Comparison of ENCODE assay signal across 22 cellular contexts in the genomic region with DNA sequence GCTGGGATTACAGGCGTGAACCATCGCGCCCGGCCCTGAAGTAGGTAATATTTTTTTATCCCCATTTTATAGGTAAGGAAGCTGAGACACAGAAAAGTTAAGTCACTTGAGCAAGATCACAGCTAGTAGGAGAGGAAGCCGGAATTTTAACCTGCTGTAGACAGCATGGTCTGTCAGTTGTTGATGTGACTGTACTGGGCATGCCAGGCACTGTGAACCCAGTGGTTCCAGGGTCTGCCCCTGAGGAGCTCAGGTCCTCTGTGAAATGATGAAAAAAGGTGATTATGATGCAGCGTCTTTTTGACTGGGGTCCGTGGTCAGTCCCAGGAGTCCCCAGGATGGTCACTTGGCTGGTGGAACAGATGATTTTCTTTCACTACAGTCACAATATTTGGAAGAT. TPM values are rescaled to one million over a fixed set of nuclear protein-coding genes. Genes with fewer than 3 reads are reported as not detected.
A peak's percentile ranks its signal among the peaks of the same experiment; 100 is the strongest.
DNase-seq lines count a peak whose midpoint lies in the region; ATAC-seq and TF ChIP-seq lines count a peak whose summit lies in the region.
"Had no signal": no experiment of that assay in that cellular context is flagged by ENCODE, and none has a peak within 500 bp of the region (broad histone marks: within the 10 kb centered on the region; RNA-seq: fewer than 3 reads in every experiment).

No MANE protein-coding gene starts in this region.

- POLR2A ChIA-PET in activated CD4-positive, alpha-beta T cell treated with anti-CD3 and anti-CD28 coated beads, Interleukin-2, amount 10 ng/mL, durations not matched to agents 7 days and 5 days (lab: Charles Lee), result no interaction called here

- H3K4me3 ChIP-seq in RWPE2 (ENCODE audit: severe bottlenecking) (no peak overlapping the region), hepatocyte (no peak overlapping the region), psoas muscle (no peak overlapping the region)
- H3K4me3 ChIP-seq: GM12878, GM23248, Peyer's patch, SJSA1 had no signal

- H3K27ac ChIP-seq in RWPE2 (ENCODE audit: poor library complexity, severe bottlenecking) (peak overlapping the region; percentile 20), hepatocyte (peak overlapping the region; percentile 94), psoas muscle (no peak overlapping the region)
- H3K27ac ChIP-seq: GM23248, KMS-11, SJSA1 had no signal

- no peaks in the 10 kb centered on the region for H3K27me3 ChIP-seq in RWPE2 (ENCODE audit: insufficient read depth, poor library complexity, severe bottlenecking)
- no peaks in the 10 kb centered on the region for H3K27me3 ChIP-seq in hepatocyte
- no peaks in the 10 kb centered on the region for H3K27me3 ChIP-seq in psoas muscle (ENCODE audit: insufficient read depth in 3 of 3, low read length in 2 of 3)
- H3K27me3 ChIP-seq: Peyer's patch, SJSA1 had no signal

- H3K4me2 ChIP-seq in hepatocyte, result peak overlapping the region; percentile 34
- H3K4me2 ChIP-seq: KMS-11 had no signal

- peaks cover 14% of the 10 kb centered on the region for H3K4me1 ChIP-seq in RWPE2 (ENCODE audit: insufficient read depth, poor library complexity, severe bottlenecking)
- H3K4me1 ChIP-seq in hepatocyte (ENCODE audit: insufficient read depth), result peaks cover 18% of the 10 kb centered on the region
- H3K4me1 ChIP-seq in psoas muscle, result peaks cover 15% of the 10 kb centered on the region

- no peaks in the 10 kb centered on the region for H4K20me1 ChIP-seq in hepatocyte (ENCODE audit: insufficient read depth, poor library complexity, severe bottlenecking)

- H3K9me3 Mint-ChIP-seq in progenitor cell of endocrine pancreas (ENCODE audit: low read depth), result no peaks in the 10 kb centered on the region
- peaks cover 4% of the 10 kb centered on the region for H3K9me3 Mint-ChIP-seq in glutamatergic neuron (ENCODE audit: unreplicated experiment)
- no peaks in the 10 kb centered on the region for H3K9me3 Mint-ChIP-seq in activated CD4-positive, alpha-beta T cell treated with anti-CD3 and anti-CD28 coated beads, Interleukin-2, amount 10 ng/mL, durations not matched to agents 7 days and 5 days
- H3K9me3 Mint-ChIP-seq: CD4-positive, alpha-beta memory T cell had no signal

- H3K9me3 ChIP-seq in RWPE2 (ENCODE audit: severe bottlenecking) (no peaks in the 10 kb centered on the region), hepatocyte (ENCODE audit: low read depth) (no peaks in the 10 kb centered on the region), psoas muscle (no peaks in the 10 kb centered on the region)
- H3K9me3 ChIP-seq: Peyer's patch, SJSA1 had no signal

- H3K27me3 Mint-ChIP-seq in progenitor cell of endocrine pancreas, result peaks cover 14% of the 10 kb centered on the region
- peaks cover 4% of the 10 kb centered on the region for H3K27me3 Mint-ChIP-seq in glutamatergic neuron (ENCODE audit: unreplicated experiment)
- H3K27me3 Mint-ChIP-seq in activated CD4-positive, alpha-beta T cell treated with anti-CD3 and anti-CD28 coated beads, Interleukin-2, amount 10 ng/mL, durations not matched to agents 7 days and 5 days, result no peaks in the 10 kb centered on the region

- CTCF ChIA-PET in activated CD4-positive, alpha-beta T cell treated with anti-CD3 and anti-CD28 coated beads, Interleukin-2, amount 10 ng/mL, durations not matched to agents 7 days and 5 days (lab: Charles Lee), result interaction anchor here (0.6 kb wide), 1 partner anchor 188 kb away, joined by 4 read pairs; no protein-coding TSS in a partner anchor

- ATAC-seq in RWPE2 (ENCODE audit: low read depth), result no peak
- ATAC-seq in GM21717 (IDR thresholded peaks at IDR 0.05; ENCODE audit: unreplicated experiment), result no peak
- no peak for ATAC-seq in psoas muscle
- ATAC-seq: GM12878, HCT116 had no signal

- H3K4me3 Mint-ChIP-seq in progenitor cell of endocrine pancreas (ENCODE audit: low read depth) (no peak overlapping the region), glutamatergic neuron (ENCODE audit: unreplicated experiment) (no peak overlapping the region)
- H3K4me3 Mint-ChIP-seq in activated CD4-positive, alpha-beta T cell treated with anti-CD3 and anti-CD28 coated beads, Interleukin-2, amount 10 ng/mL, durations not matched to agents 7 days and 5 days, result no peak overlapping the region
- H3K4me3 Mint-ChIP-seq: CD4-positive, alpha-beta memory T cell had no signal

- WGBS in hepatocyte (ENCODE audit: low lambda C conversion rate, missing lambda C conversion rate), result 93% methylated on average over 7 of the region's 7 CpGs
- 92 to 93% (median 93%) methylated on average over 7 of the region's 7 CpGs for WGBS in psoas muscle, 3 donors

- H3K4me1 Mint-ChIP-seq in progenitor cell of endocrine pancreas (ENCODE audit: low read depth) (peaks cover 10% of the 10 kb centered on the region), glutamatergic neuron (ENCODE audit: low read depth, unreplicated experiment) (peaks cover 11% of the 10 kb centered on the region)
- peaks cover 5% of the 10 kb centered on the region for H3K4me1 Mint-ChIP-seq in activated CD4-positive, alpha-beta T cell treated with anti-CD3 and anti-CD28 coated beads, Interleukin-2, amount 10 ng/mL, durations not matched to agents 7 days and 5 days

- intact Hi-C loops in psoas muscle (cut with DNase I), result loop anchor here in 1 of 2 donors (5.0 kb wide), 1 partner anchor 158 kb away; no protein-coding TSS in a partner anchor

- H3K27ac Mint-ChIP-seq in progenitor cell of endocrine pancreas (peak overlapping the region; percentile 90), glutamatergic neuron (ENCODE audit: unreplicated experiment) (no peak overlapping the region)
- H3K27ac Mint-ChIP-seq in activated CD4-positive, alpha-beta T cell treated with anti-CD3 and anti-CD28 coated beads, Interleukin-2, amount 10 ng/mL, durations not matched to agents 7 days and 5 days, result no peak overlapping the region
- H3K27ac Mint-ChIP-seq: CD4-positive, alpha-beta memory T cell had no signal

- no peak for TF ChIP-seq CTCF in RWPE2 (IDR thresholded peaks at IDR 0.05; ENCODE audit: poor library complexity, severe bottlenecking)
- no peak for TF ChIP-seq CTCF in hepatocyte (IDR thresholded peaks at IDR 0.05; ENCODE audit: poor library complexity)
- no peak for TF ChIP-seq CTCF in progenitor cell of endocrine pancreas (IDR thresholded peaks at IDR 0.05; ENCODE audit: unreplicated experiment)
- no peak for TF ChIP-seq CTCF in glutamatergic neuron (IDR thresholded peaks at IDR 0.05; ENCODE audit: partially characterized antibody, unreplicated experiment)
- TF ChIP-seq CTCF in psoas muscle (IDR thresholded peaks at IDR 0.05), result no peak

- DNase-seq in RWPE2 (ENCODE audit: low spot score) (no peak), hepatocyte (ENCODE audit: low spot score) (no peak), progenitor cell of endocrine pancreas (ENCODE audit: low spot score, unreplicated experiment) (no peak), glutamatergic neuron (no peak), psoas muscle (no peak)
- no peak for DNase-seq in activated CD4-positive, alpha-beta T cell treated with anti-CD3 and anti-CD28 coated beads, Interleukin-2, amount 10 ng/mL, durations not matched to agents 7 days and 5 days
- DNase-seq: CD4-positive, alpha-beta memory T cell; DND-41; GM23248; NCI-H1092 treated with DMSO at 0.1 percent for 48 hours; NCI-H1436 treated with DMSO at 0.1 percent for 48 hours; NCI-H1930; NCI-H2227 treated with DMSO at 0.1 percent for 48 hours; NCI-H510A treated with DMSO at 0.1 percent for 48 hours; NCI-H748 treated with DMSO at 0.1 percent for 48 hours had no signal

- no peaks in the 10 kb centered on the region for H3K9me2 ChIP-seq in hepatocyte (replicated peaks; ENCODE audit: insufficient read depth)

- no peak overlapping the region for H2AFZ ChIP-seq in hepatocyte
- H2AFZ ChIP-seq: GM23248 had no signal

- no peaks in the 10 kb centered on the region for H3K79me2 ChIP-seq in hepatocyte

- H3K36me3 Mint-ChIP-seq in progenitor cell of endocrine pancreas (ENCODE audit: insufficient read depth) (no peaks in the 10 kb centered on the region), glutamatergic neuron (ENCODE audit: unreplicated experiment) (peaks cover 10% of the 10 kb centered on the region)
- H3K36me3 Mint-ChIP-seq in activated CD4-positive, alpha-beta T cell treated with anti-CD3 and anti-CD28 coated beads, Interleukin-2, amount 10 ng/mL, durations not matched to agents 7 days and 5 days (ENCODE audit: low read depth), result no peaks in the 10 kb centered on the region
- H3K36me3 Mint-ChIP-seq: CD4-positive, alpha-beta memory T cell had no signal

- no peaks in the 10 kb centered on the region for H3K36me3 ChIP-seq in RWPE2 (ENCODE audit: low read depth)
- no peaks in the 10 kb centered on the region for H3K36me3 ChIP-seq in hepatocyte (replicated peaks; ENCODE audit: insufficient read depth, low read depth)
- H3K36me3 ChIP-seq in psoas muscle (ENCODE audit: insufficient read depth in 1 of 2, low read depth in 1 of 2), result no peaks in the 10 kb centered on the region
- H3K36me3 ChIP-seq: Peyer's patch, SJSA1 had no signal

RNA-seq across cellular contexts. Expression of gene FABP3, which starts 16.7 kb away (rescaled TPM):
- total RNA-seq in hepatocyte (23.9 and 39.1 TPM in 2 replicates), progenitor cell of endocrine pancreas (0.73 and 0.74 TPM in 2 replicates), glutamatergic neuron (ENCODE audit: unreplicated experiment) (148 TPM), psoas muscle (1,000 to 10,000 TPM in 2 of 4 donors, 100 to 1,000 TPM in 2; 467 to 4,001 (median 1,634) TPM)
- polyA plus RNA-seq in hepatocyte (50.1 and 65.5 TPM in 2 replicates), psoas muscle (1,000 to 10,000 TPM; 1,537 to 3,507 (median 3,423) TPM)
- total RNA-seq in activated CD4-positive, alpha-beta T cell treated with anti-CD3 and anti-CD28 coated beads, Interleukin-2, amount 10 ng/mL, durations not matched to agents 7 days and 5 days, result not detected
- total RNA-seq: HT1080 had no signal
- polyA plus RNA-seq: CD4-positive, alpha-beta memory T cell had no signal

RNA-seq across cellular contexts. Expression of gene SERINC2, which starts 23.4 kb away (rescaled TPM):
- 53.6 and 70.2 TPM in 2 replicates for total RNA-seq in hepatocyte
- polyA plus RNA-seq in hepatocyte, result 154 and 164 TPM in 2 replicates
- total RNA-seq in progenitor cell of endocrine pancreas, result 58.8 and 65.7 TPM in 2 replicates
- total RNA-seq in glutamatergic neuron (ENCODE audit: unreplicated experiment), result 36.4 TPM
- under 1 TPM in 1 of 2 experiments, not detected in 1; 0.20 TPM for total RNA-seq in activated CD4-positive, alpha-beta T cell treated with anti-CD3 and anti-CD28 coated beads, Interleukin-2, amount 10 ng/mL, durations not matched to agents 7 days and 5 days
- 10 to 100 TPM; 26.4 to 50.7 (median 30.4) TPM for total RNA-seq in psoas muscle
- polyA plus RNA-seq in psoas muscle, result 10 to 100 TPM; 13.4 to 93.4 (median 33.5) TPM

Comparison
In these comparisons a context has a peak if more than half of its experiments do, and no peak if none do; other contexts are left out.
1. RNA of gene FABP3, which starts 16.7 kb away (total RNA-seq): 467 to 4,001 TPM in psoas muscle, 148 TPM in glutamatergic neuron (single experiment) and 23.9 to 39.1 TPM in hepatocyte; 0.73 to 0.74 TPM in progenitor cell of endocrine pancreas and not detected in activated CD4-positive, alpha-beta T cell treated with anti-CD3 and anti-CD28 coated beads, Interleukin-2, amount 10 ng/mL, durations not matched to agents 7 days and 5 days; every median in the first group is over 10 times any median in the second.
2. RNA of gene SERINC2, which starts 23.4 kb away (total RNA-seq): 58.8 to 65.7 TPM in progenitor cell of endocrine pancreas, 53.6 to 70.2 TPM in hepatocyte, 36.4 TPM in glutamatergic neuron (single experiment) and 26.4 to 50.7 TPM in psoas muscle; 0.20 TPM in activated CD4-positive, alpha-beta T cell treated with anti-CD3 and anti-CD28 coated beads, Interleukin-2, amount 10 ng/mL, durations not matched to agents 7 days and 5 days; every median in the first group is over 10 times any median in the second.